ENCODE assay signal across 13 cellular contexts in genomic region chr16:72783716-72784320, GRCh38.
DNase-seq lines count a peak whose midpoint lies in the region; ATAC-seq, FAIRE-seq and TF ChIP-seq lines count a peak whose summit lies in the region.
"Had no signal": no experiment of that assay in that cellular context is flagged by ENCODE, and none has a peak within 500 bp of the region (broad histone marks: within the 10 kb centered on the region; RNA-seq: fewer than 3 reads in every experiment).

No MANE protein-coding gene starts in this region.

- H3K79me2 ChIP-seq in astrocyte (ENCODE audit: insufficient read depth, low read length): no peaks in the 10 kb centered on the region

- no peaks in the 10 kb centered on the region for H3K9me3 Mint-ChIP-seq in astrocyte (ENCODE audit: unreplicated experiment)
- H3K9me3 Mint-ChIP-seq in MCF 10A (ENCODE audit: unreplicated experiment): no peaks in the 10 kb centered on the region

- no peak overlapping the region for H3K4me3 ChIP-seq in HEK293 (ENCODE audit: low read depth, low read length)
- no peak overlapping the region for H3K4me3 ChIP-seq in astrocyte (ENCODE audit: insufficient read depth, low read depth, low read length)
- H3K4me3 ChIP-seq: transverse colon had no signal

- H3K27ac ChIP-seq in HEK293 (ENCODE audit: extremely low read depth, low read depth, low read length) (no peak overlapping the region), astrocyte (ENCODE audit: low read depth, low read length) (peak overlapping the region; percentile 28)
- H3K27ac ChIP-seq: transverse colon had no signal

- H3K27ac Mint-ChIP-seq in astrocyte (ENCODE audit: unreplicated experiment) (no peak overlapping the region), MCF 10A (ENCODE audit: low read depth, unreplicated experiment) (no peak overlapping the region)

- H3K4me3 Mint-ChIP-seq in astrocyte (ENCODE audit: unreplicated experiment): no peak overlapping the region
- H3K4me3 Mint-ChIP-seq in MCF 10A (ENCODE audit: unreplicated experiment): no peak overlapping the region

- TF ChIP-seq CTCF in HEK293 (tag by site-specific recombination; IDR thresholded peaks at IDR 0.05): no peak
- TF ChIP-seq CTCF in astrocyte (IDR thresholded peaks at IDR 0.05; ENCODE audit: insufficient read depth, low read depth, low read length): no peak
- TF ChIP-seq CTCF in MCF 10A (IDR thresholded peaks at IDR 0.05; ENCODE audit: unreplicated experiment): no peak

- H3K36me3 ChIP-seq in HEK293 (ENCODE audit: control insufficient read depth in 2 of 2, insufficient read depth in 1 of 2, low read length in 2 of 2) (peaks cover 0 to 12% of the 10 kb centered on the region in 2 experiments; a peak in 1 of 3 replicates), astrocyte (ENCODE audit: insufficient read depth, low read length) (no peaks in the 10 kb centered on the region)
- H3K36me3 ChIP-seq: transverse colon had no signal

- H3K9me3 ChIP-seq in HEK293 (ENCODE audit: control insufficient read depth, insufficient read depth, low read depth, low read length): no peaks in the 10 kb centered on the region
- no peaks in the 10 kb centered on the region for H3K9me3 ChIP-seq in astrocyte (ENCODE audit: insufficient read depth, low read depth, low read length)
- H3K9me3 ChIP-seq: transverse colon had no signal

- H3K27me3 Mint-ChIP-seq in astrocyte (ENCODE audit: low read depth, unreplicated experiment) (no peaks in the 10 kb centered on the region), MCF 10A (ENCODE audit: insufficient read depth, unreplicated experiment) (no peaks in the 10 kb centered on the region)

- H3K4me2 ChIP-seq in astrocyte (ENCODE audit: low read length): peak overlapping the region; percentile 29

- ATAC-seq in left lobe of liver: peak; percentile 28

- CTCF ChIA-PET in HEK293 (lab: Yijun Ruan, JAX) (interaction anchor here (1.1 kb wide), 1 partner anchor 659 kb away, joined by 3 read pairs; no protein-coding TSS in a partner anchor), MCF 10A (lab: Yijun Ruan, JAX) (interaction anchor here (0.6 to 1.2 kb wide), 2 partner anchors 49 to 219 kb away, joined by 3 to 4 read pairs; no protein-coding TSS in a partner anchor)

- intact Hi-C loops in MCF 10A (cut with micrococcal nuclease): no loop called here

- no peaks in the 10 kb centered on the region for H4K20me1 ChIP-seq in astrocyte (ENCODE audit: insufficient read depth, low read length)

- H3K4me1 ChIP-seq in HEK293 (ENCODE audit: control insufficient read depth, insufficient read depth, low read length): peaks cover 2% of the 10 kb centered on the region; the same call in 1 of the 2 replicates
- H3K4me1 ChIP-seq in astrocyte (ENCODE audit: insufficient read depth, low read length): peaks cover 24% of the 10 kb centered on the region

- BruUV-seq in MCF 10A (replicated peaks; lab: Mats Ljungman, UMichigan): no TSS peak

- POLR2A ChIA-PET in HEK293 (lab: Yijun Ruan, JAX): interaction anchor here (0.7 kb wide), 1 partner anchor 57 kb away, joined by 4 read pairs; no protein-coding TSS in a partner anchor
- POLR2A ChIA-PET in MCF 10A (lab: Yijun Ruan, JAX): interaction anchor here (0.7 kb wide), 1 partner anchor 12 kb away, joined by 3 read pairs; no protein-coding TSS in a partner anchor

- H3K4me1 Mint-ChIP-seq in astrocyte (ENCODE audit: low read depth, unreplicated experiment): peaks cover 28% of the 10 kb centered on the region
- no peaks in the 10 kb centered on the region for H3K4me1 Mint-ChIP-seq in MCF 10A (ENCODE audit: insufficient read depth, unreplicated experiment)

- no peaks in the 10 kb centered on the region for H3K36me3 Mint-ChIP-seq in astrocyte (ENCODE audit: low read depth, unreplicated experiment)
- peaks cover 28% of the 10 kb centered on the region for H3K36me3 Mint-ChIP-seq in MCF 10A (ENCODE audit: insufficient read depth, unreplicated experiment)

- FAIRE-seq in astrocyte (lab: Jason Lieb, UNC): no peak

- H3K9ac ChIP-seq in astrocyte (ENCODE audit: low read length): no peak overlapping the region

- DNase-seq in A172 (ENCODE audit: low spot score): peak; percentile 8
- peak; percentile 68 for DNase-seq in astrocyte (ENCODE audit: low read depth)
- DNase-seq in left lobe of liver (ENCODE audit: low spot score): no peak
- no peak for DNase-seq in NCI-H526 treated with DMSO at 0.1 percent for 48 hours (lab: John Stamatoyannopoulos, UW)
- DNase-seq in activated CD4-positive, alpha-beta T cell treated with anti-CD3 and anti-CD28 coated beads for 48 hours: no peak
- no peak for DNase-seq in MCF 10A (ENCODE audit: unreplicated experiment)
- no peak for DNase-seq in activated CD4-positive, alpha-beta T cell treated with anti-CD3 and anti-CD28 coated beads, Interleukin-2, amount 50 U/mL, for 1 hour
- DNase-seq: activated naive CD4-positive, alpha-beta T cell treated with anti-CD3 and anti-CD28 coated beads, Interleukin-2, amount 50 U/mL, for 16 hours; DMS 273 treated with DMSO at 0.1 percent for 48 hours; erythroblast; NCI-H2171; transverse colon had no signal

- no peak overlapping the region for H2AFZ ChIP-seq in astrocyte (ENCODE audit: low read depth, low read length)

- H3K27me3 ChIP-seq in astrocyte (ENCODE audit: insufficient read depth, low read length): no peaks in the 10 kb centered on the region
- H3K27me3 ChIP-seq: transverse colon had no signal

TF ChIP-seq in HEK293, 187 proteins besides CTCF, POLR2A, EP300 and RAD21:
- peak; percentile 97 for TF ChIP-seq ZFHX2 (tag by site-specific recombination; conservative IDR thresholded peaks at IDR 0.05)
- TF ChIP-seq WT1 (tag by site-specific recombination; IDR thresholded peaks at IDR 0.05): no peak
- peak; percentile 98 for TF ChIP-seq EGR2 (tag by site-specific recombination; IDR thresholded peaks at IDR 0.05; ENCODE audit: low read depth)

Comparison
In these comparisons a context has a peak if more than half of its experiments do, and no peak if none do; other contexts are left out.
1. DNase-seq: peak in A172 (single experiment) and astrocyte (single experiment); none in left lobe of liver (single experiment), NCI-H526 treated with DMSO at 0.1 percent for 48 hours (single experiment), activated CD4-positive, alpha-beta T cell treated with anti-CD3 and anti-CD28 coated beads for 48 hours (single experiment), MCF 10A (single experiment) and activated CD4-positive, alpha-beta T cell treated with anti-CD3 and anti-CD28 coated beads, Interleukin-2, amount 50 U/mL, for 1 hour (single experiment).